In the genomic region with DNA sequence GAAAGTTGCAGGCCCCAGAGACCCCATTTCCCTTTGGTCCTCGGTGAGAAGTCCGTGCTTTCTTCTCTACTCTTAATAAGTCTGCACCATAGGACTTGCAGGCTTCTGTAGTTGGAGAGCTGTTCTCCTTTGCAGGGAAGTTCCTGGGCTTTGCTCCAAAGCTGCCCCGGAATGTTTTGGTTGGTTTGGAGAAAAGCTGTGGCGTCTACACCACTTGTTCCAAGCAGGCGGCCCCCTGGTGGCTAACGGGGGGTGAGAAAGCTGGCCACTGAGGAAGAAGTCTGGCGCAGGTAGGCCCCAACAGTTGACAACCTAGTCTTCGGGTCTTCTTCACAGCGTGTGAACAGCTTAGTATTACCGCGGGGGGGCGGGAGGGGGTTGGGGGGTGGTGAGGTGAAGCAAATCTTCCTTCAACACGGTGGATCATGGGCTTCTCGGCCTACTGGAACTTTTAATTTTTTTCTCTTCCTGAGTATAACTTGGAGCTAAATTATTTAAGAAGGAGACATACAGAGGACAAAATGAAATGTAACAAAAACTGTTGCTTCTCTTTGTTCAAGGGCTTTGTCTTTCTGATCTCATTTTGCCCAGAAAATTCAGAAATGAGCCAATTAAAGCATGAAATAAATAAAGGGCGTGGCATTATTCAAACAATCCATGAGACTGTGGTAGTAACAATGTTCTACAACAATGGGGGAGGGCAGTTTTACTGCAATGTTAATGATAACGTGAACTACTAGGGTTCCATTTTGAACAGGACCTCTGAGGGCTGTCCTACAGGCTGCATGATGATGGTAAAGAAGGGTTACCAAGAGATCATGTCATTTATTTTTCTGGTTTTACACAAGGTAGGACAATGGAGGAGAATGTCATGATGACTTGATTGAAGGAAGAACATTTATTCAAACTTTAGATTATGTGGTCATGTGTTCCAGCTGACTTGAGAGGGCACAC, we compare ENCODE assay signal across 2 cellular contexts.
TF ChIP-seq lines count a peak whose summit lies in the region.

No MANE protein-coding gene starts in this region.

TF ChIP-seq in A549, 52 proteins besides CTCF, POLR2A, EP300 and RAD21:
- TF ChIP-seq SMC3 (IDR thresholded peaks at IDR 0.05) (peak; percentile 84), TFCP2L1 (CRISPR knock-in tag; IDR thresholded peaks at IDR 0.05) (no peak), HDAC2 (IDR thresholded peaks at IDR 0.05) (no peak), ZNF302 (CRISPR knock-in tag; IDR thresholded peaks at IDR 0.05) (no peak), KDM1A (IDR thresholded peaks at IDR 0.05; ENCODE audit: low read depth) (no peak), FOSB (CRISPR knock-in tag; IDR thresholded peaks at IDR 0.05) (no peak)
- TF ChIP-seq, protein P1, sequence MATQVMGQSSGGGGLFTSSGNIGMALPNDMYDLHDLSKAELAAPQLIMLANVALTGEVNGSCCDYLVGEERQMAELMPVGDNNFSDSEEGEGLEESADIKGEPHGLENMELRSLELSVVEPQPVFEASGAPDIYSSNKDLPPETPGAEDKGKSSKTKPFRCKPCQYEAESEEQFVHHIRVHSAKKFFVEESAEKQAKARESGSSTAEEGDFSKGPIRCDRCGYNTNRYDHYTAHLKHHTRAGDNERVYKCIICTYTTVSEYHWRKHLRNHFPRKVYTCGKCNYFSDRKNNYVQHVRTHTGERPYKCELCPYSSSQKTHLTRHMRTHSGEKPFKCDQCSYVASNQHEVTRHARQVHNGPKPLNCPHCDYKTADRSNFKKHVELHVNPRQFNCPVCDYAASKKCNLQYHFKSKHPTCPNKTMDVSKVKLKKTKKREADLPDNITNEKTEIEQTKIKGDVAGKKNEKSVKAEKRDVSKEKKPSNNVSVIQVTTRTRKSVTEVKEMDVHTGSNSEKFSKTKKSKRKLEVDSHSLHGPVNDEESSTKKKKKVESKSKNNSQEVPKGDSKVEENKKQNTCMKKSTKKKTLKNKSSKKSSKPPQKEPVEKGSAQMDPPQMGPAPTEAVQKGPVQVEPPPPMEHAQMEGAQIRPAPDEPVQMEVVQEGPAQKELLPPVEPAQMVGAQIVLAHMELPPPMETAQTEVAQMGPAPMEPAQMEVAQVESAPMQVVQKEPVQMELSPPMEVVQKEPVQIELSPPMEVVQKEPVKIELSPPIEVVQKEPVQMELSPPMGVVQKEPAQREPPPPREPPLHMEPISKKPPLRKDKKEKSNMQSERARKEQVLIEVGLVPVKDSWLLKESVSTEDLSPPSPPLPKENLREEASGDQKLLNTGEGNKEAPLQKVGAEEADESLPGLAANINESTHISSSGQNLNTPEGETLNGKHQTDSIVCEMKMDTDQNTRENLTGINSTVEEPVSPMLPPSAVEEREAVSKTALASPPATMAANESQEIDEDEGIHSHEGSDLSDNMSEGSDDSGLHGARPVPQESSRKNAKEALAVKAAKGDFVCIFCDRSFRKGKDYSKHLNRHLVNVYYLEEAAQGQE (IDR thresholded peaks at IDR 0.05): no peak
- TF ChIP-seq, protein P2, sequence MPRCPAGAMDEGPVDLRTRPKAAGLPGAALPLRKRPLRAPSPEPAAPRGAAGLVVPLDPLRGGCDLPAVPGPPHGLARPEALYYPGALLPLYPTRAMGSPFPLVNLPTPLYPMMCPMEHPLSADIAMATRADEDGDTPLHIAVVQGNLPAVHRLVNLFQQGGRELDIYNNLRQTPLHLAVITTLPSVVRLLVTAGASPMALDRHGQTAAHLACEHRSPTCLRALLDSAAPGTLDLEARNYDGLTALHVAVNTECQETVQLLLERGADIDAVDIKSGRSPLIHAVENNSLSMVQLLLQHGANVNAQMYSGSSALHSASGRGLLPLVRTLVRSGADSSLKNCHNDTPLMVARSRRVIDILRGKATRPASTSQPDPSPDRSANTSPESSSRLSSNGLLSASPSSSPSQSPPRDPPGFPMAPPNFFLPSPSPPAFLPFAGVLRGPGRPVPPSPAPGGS (IDR thresholded peaks at IDR 0.05): no peak
- TF ChIP-seq, protein P3, sequence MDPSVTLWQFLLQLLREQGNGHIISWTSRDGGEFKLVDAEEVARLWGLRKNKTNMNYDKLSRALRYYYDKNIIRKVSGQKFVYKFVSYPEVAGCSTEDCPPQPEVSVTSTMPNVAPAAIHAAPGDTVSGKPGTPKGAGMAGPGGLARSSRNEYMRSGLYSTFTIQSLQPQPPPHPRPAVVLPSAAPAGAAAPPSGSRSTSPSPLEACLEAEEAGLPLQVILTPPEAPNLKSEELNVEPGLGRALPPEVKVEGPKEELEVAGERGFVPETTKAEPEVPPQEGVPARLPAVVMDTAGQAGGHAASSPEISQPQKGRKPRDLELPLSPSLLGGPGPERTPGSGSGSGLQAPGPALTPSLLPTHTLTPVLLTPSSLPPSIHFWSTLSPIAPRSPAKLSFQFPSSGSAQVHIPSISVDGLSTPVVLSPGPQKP (IDR thresholded peaks at IDR 0.05; ENCODE audit: low read depth, low read length): no peak
- TF ChIP-seq, protein P4, sequence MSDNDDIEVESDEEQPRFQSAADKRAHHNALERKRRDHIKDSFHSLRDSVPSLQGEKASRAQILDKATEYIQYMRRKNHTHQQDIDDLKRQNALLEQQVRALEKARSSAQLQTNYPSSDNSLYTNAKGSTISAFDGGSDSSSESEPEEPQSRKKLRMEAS (IDR thresholded peaks at IDR 0.05): peak; percentile 28; the same call in 1 of the 2 replicates

TF ChIP-seq in GM12878, 131 proteins besides CTCF, POLR2A, EP300 and RAD21:
- TF ChIP-seq NFXL1 (IDR thresholded peaks at IDR 0.05; ENCODE audit: borderline replicate concordance) (no peak), POU2F2 (IDR thresholded peaks at IDR 0.05; ENCODE audit: borderline replicate concordance, low read depth, low read length) (no peak), RFX5 (IDR thresholded peaks at IDR 0.05; ENCODE audit: low read depth, low read length) (no peak), NBN (IDR thresholded peaks at IDR 0.05) (no peak), YBX1 (IDR thresholded peaks at IDR 0.05) (no peak), BMI1 (IDR thresholded peaks at IDR 0.05; ENCODE audit: borderline replicate concordance) (no peak), SREBF1 (IDR thresholded peaks at IDR 0.05; ENCODE audit: low read length) (no peak), NR2C2 (IDR thresholded peaks at IDR 0.05; ENCODE audit: borderline replicate concordance, control insufficient read depth, insufficient read length, low read depth) (no peak), SMC3 (IDR thresholded peaks at IDR 0.05; ENCODE audit: borderline replicate concordance, low read length) (no peak), ZSCAN29 (IDR thresholded peaks at IDR 0.05) (no peak), MTA2 (IDR thresholded peaks at IDR 0.05; ENCODE audit: low read depth) (no peak), PAX5 (IDR thresholded peaks at IDR 0.05; ENCODE audit: borderline replicate concordance, low read depth, low read length) (no peak), RCOR1 (conservative IDR thresholded peaks at IDR 0.05; ENCODE audit: low read depth, low read length) (no peak)
- TF ChIP-seq, protein P5, sequence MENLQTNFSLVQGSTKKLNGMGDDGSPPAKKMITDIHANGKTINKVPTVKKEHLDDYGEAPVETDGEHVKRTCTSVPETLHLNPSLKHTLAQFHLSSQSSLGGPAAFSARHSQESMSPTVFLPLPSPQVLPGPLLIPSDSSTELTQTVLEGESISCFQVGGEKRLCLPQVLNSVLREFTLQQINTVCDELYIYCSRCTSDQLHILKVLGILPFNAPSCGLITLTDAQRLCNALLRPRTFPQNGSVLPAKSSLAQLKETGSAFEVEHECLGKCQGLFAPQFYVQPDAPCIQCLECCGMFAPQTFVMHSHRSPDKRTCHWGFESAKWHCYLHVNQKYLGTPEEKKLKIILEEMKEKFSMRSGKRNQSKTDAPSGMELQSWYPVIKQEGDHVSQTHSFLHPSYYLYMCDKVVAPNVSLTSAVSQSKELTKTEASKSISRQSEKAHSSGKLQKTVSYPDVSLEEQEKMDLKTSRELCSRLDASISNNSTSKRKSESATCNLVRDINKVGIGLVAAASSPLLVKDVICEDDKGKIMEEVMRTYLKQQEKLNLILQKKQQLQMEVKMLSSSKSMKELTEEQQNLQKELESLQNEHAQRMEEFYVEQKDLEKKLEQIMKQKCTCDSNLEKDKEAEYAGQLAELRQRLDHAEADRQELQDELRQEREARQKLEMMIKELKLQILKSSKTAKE (IDR thresholded peaks at IDR 0.05; ENCODE audit: low read depth, poor library complexity, severe bottlenecking): no peak
- TF ChIP-seq, protein P6, sequence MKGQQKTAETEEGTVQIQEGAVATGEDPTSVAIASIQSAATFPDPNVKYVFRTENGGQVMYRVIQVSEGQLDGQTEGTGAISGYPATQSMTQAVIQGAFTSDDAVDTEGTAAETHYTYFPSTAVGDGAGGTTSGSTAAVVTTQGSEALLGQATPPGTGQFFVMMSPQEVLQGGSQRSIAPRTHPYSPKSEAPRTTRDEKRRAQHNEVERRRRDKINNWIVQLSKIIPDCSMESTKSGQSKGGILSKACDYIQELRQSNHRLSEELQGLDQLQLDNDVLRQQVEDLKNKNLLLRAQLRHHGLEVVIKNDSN (IDR thresholded peaks at IDR 0.05; ENCODE audit: borderline replicate concordance, extremely low read length, insufficient read depth, low read depth, low read length): no peak
- TF ChIP-seq, protein P7, sequence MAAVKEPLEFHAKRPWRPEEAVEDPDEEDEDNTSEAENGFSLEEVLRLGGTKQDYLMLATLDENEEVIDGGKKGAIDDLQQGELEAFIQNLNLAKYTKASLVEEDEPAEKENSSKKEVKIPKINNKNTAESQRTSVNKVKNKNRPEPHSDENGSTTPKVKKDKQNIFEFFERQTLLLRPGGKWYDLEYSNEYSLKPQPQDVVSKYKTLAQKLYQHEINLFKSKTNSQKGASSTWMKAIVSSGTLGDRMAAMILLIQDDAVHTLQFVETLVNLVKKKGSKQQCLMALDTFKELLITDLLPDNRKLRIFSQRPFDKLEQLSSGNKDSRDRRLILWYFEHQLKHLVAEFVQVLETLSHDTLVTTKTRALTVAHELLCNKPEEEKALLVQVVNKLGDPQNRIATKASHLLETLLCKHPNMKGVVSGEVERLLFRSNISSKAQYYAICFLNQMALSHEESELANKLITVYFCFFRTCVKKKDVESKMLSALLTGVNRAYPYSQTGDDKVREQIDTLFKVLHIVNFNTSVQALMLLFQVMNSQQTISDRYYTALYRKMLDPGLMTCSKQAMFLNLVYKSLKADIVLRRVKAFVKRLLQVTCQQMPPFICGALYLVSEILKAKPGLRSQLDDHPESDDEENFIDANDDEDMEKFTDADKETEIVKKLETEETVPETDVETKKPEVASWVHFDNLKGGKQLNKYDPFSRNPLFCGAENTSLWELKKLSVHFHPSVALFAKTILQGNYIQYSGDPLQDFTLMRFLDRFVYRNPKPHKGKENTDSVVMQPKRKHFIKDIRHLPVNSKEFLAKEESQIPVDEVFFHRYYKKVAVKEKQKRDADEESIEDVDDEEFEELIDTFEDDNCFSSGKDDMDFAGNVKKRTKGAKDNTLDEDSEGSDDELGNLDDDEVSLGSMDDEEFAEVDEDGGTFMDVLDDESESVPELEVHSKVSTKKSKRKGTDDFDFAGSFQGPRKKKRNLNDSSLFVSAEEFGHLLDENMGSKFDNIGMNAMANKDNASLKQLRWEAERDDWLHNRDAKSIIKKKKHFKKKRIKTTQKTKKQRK (IDR thresholded peaks at IDR 0.05; ENCODE audit: low read depth, low read length): no peak
